ENCODE assay signal across 8 cellular contexts in the genomic region with DNA sequence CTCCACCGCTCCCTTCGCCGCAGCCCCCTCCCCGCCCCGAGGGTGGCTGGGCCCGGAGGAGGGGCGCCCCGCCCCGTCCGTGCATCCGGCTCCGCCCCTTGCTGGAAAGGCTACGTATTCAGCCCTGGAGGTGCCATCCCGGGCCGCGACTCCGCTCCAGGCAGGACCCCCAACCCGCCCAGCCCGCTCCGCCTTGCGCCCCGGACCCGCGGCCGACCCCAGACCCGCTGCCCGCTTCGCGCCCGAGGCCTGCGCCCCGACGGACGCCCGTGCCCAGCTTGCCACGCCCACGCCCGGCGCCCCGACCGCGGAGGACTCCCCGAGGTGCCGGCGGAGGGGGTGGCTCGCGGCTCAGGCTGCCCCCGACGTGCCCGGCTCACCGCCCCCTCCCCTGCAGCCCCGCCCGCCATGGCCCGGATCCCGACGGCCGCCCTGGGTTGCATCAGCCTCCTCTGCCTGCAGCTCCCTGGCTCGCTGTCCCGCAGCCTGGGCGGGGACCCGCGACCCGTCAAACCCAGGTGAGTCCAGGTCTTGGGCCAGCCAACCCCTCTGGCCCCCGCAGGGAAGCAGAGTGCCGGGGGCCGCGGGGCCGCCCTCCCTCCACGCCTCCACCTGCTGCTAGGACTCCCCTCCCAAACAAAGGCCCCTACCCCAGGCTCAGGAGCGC. TPM values are rescaled to one million over a fixed set of nuclear protein-coding genes. Genes with fewer than 3 reads are reported as not detected.
DNase-seq lines count a peak whose midpoint lies in the region; ATAC-seq lines count a peak whose summit lies in the region.

A gene with protein sequence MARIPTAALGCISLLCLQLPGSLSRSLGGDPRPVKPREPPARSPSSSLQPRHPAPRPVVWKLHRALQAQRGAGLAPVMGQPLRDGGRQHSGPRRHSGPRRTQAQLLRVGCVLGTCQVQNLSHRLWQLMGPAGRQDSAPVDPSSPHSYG (plus strand): TSS at position 104 of the 667 bp plus-strand sequence. CDS start 305 bp downstream, at position 409.

- H3K4me1 Mint-ChIP-seq in activated naive CD8-positive, alpha-beta T cell treated with anti-CD3 and anti-CD28 coated beads, Interleukin-2, amount 10 ng/mL, durations not matched to agents 7 days and 5 days: peaks cover 11% of the 10 kb centered on the region

- peak within 1 kb of the TSS; percentile 54 for H3K4me3 ChIP-seq in iPS-18a (ENCODE audit: low read length)

- no peaks in the 10 kb centered on the region for H3K36me3 ChIP-seq in iPS-18a (ENCODE audit: control insufficient read depth, low read depth, low read length)

- no peaks in the 10 kb centered on the region for H3K4me1 ChIP-seq in iPS-18a (ENCODE audit: control insufficient read depth, low read depth, low read length)

- H3K4me3 Mint-ChIP-seq in activated naive CD8-positive, alpha-beta T cell treated with anti-CD3 and anti-CD28 coated beads, Interleukin-2, amount 10 ng/mL, durations not matched to agents 7 days and 5 days: peak within 1 kb of the TSS; percentile 83

- peaks cover 21% of the 10 kb centered on the region for H3K27me3 ChIP-seq in iPS-18a (ENCODE audit: control insufficient read depth, insufficient read depth, low read length)

- POLR2A ChIA-PET in activated naive CD8-positive, alpha-beta T cell treated with anti-CD3 and anti-CD28 coated beads, Interleukin-2, amount 10 ng/mL, durations not matched to agents 7 days and 5 days (lab: Charles Lee): interaction anchor here (0.6 to 3.2 kb wide), 6 partner anchors 8 to 167 kb away, joined by 3 to 10 read pairs (median 4); a partner anchor contains a TSS

- H3K27ac ChIP-seq in iPS-18a (ENCODE audit: low read length): no peak within 1 kb of the TSS

- peak within 1 kb of the TSS; percentile 69 for H3K27ac Mint-ChIP-seq in activated naive CD8-positive, alpha-beta T cell treated with anti-CD3 and anti-CD28 coated beads, Interleukin-2, amount 10 ng/mL, durations not matched to agents 7 days and 5 days

- peak; percentile 36 for DNase-seq in COLO668 (lab: John Stamatoyannopoulos, UW; ENCODE audit: unreplicated experiment)
- DNase-seq in RPMI8226: peak; percentile 56
- peak; percentile 82 for DNase-seq in activated naive CD8-positive, alpha-beta T cell treated with anti-CD3 and anti-CD28 coated beads, Interleukin-2, amount 10 ng/mL, durations not matched to agents 7 days and 5 days
- peak; percentile 60 to 72 for DNase-seq in stimulated activated CD4-positive, alpha-beta T cell treated with anti-CD3 and anti-CD28 coated beads, Interleukin-4, amount 100 ng/mL, for 4 hours
- DNase-seq in AML-193 (lab: John Stamatoyannopoulos, UW): no peak
- no peak for DNase-seq in putamen (ENCODE audit: low spot score)

- peaks cover 16% of the 10 kb centered on the region for H3K27me3 Mint-ChIP-seq in activated naive CD8-positive, alpha-beta T cell treated with anti-CD3 and anti-CD28 coated beads, Interleukin-2, amount 10 ng/mL, durations not matched to agents 7 days and 5 days

- no peaks in the 10 kb centered on the region for H3K9me3 Mint-ChIP-seq in activated naive CD8-positive, alpha-beta T cell treated with anti-CD3 and anti-CD28 coated beads, Interleukin-2, amount 10 ng/mL, durations not matched to agents 7 days and 5 days

- H3K36me3 Mint-ChIP-seq in activated naive CD8-positive, alpha-beta T cell treated with anti-CD3 and anti-CD28 coated beads, Interleukin-2, amount 10 ng/mL, durations not matched to agents 7 days and 5 days: no peaks in the 10 kb centered on the region

- peak; percentile 82 for ATAC-seq in activated naive CD8-positive, alpha-beta T cell treated with anti-CD3 and anti-CD28 coated beads, Interleukin-2, amount 10 ng/mL, durations not matched to agents 7 days and 5 days (ENCODE audit: low read depth)
- no peak for ATAC-seq in GM19455 (IDR thresholded peaks at IDR 0.05; ENCODE audit: unreplicated experiment)

- no peaks in the 10 kb centered on the region for H3K9me3 ChIP-seq in iPS-18a (ENCODE audit: control insufficient read depth, low read depth, low read length)

- H3K9ac ChIP-seq in iPS-18a (ENCODE audit: low read length): peak within 1 kb of the TSS; percentile 68

RNA-seq across cellular contexts. Expression of the gene that starts here (rescaled TPM):
- 1 to 10 TPM; 6.5 to 6.7 TPM for total RNA-seq in activated naive CD8-positive, alpha-beta T cell treated with anti-CD3 and anti-CD28 coated beads, Interleukin-2, amount 10 ng/mL, durations not matched to agents 7 days and 5 days

Comparison
In these comparisons a context has a peak if more than half of its experiments do, and no peak if none do; other contexts are left out.
1. DNase-seq: peak in COLO668 (single experiment), RPMI8226 (single experiment), activated naive CD8-positive, alpha-beta T cell treated with anti-CD3 and anti-CD28 coated beads, Interleukin-2, amount 10 ng/mL, durations not matched to agents 7 days and 5 days (single experiment) and stimulated activated CD4-positive, alpha-beta T cell treated with anti-CD3 and anti-CD28 coated beads, Interleukin-4, amount 100 ng/mL, for 4 hours (2 of 2); none in AML-193 (0 of 2) and putamen (single experiment).